8 cellular contexts compared by ENCODE assay signal in the genomic region with DNA sequence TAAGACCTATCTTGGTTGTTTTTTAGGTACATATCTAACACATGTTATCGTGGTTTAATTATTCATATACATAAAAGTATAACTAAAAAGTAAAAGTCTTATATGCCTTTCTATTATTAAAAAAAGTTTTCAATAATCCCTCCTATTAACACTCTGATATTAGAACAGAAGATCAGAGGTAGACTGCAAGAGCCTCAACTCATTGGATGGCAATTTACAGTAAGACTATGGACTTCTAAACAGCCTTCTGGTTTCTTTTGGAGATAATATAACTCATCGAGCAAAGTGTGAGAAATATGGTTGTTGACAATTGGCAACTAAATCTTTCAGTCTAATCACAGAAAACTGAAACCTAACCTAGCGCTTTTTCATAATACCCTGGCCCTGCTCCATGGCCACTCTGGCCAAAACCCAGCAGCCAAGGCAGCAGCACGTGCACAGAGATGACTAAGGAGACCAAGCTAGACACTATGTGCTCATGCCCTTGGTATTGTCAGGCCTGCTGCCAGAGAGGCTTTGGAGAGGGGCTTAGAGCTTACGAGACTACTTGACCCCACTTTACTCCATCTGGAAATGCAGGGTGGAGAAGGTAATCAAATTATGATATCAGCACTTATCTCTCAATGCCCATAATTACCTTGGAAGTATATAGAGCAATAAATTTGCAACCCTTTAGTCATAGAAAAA. TPM values are rescaled to one million over a fixed set of nuclear protein-coding genes. Genes with fewer than 3 reads are reported as not detected.
A peak's percentile ranks its signal among the peaks of the same experiment; 100 is the strongest.
DNase-seq lines count a peak whose midpoint lies in the region; ATAC-seq, FAIRE-seq and TF ChIP-seq lines count a peak whose summit lies in the region.

No MANE protein-coding gene starts in this region.

- intact Hi-C loops in natural killer cell (cut with micrococcal nuclease), result no loop called here

- H3K27ac Mint-ChIP-seq in activated T-cell treated with anti-CD3 and anti-CD28 coated beads, Interleukin-2, amount 50 U/mL, for 24 hours, result no peak overlapping the region
- H3K27ac Mint-ChIP-seq in natural killer cell, result no peak overlapping the region

- H3K4me1 ChIP-seq in BE2C (peaks cover 26% of the 10 kb centered on the region), muscle layer of duodenum (ENCODE audit: control insufficient read depth in 1 of 2, insufficient read depth in 2 of 2, low read length in 2 of 2) (peaks cover 6 to 25% of the 10 kb centered on the region in 2 donors)

- FAIRE-seq in GM19239 (lab: Jason Lieb, UNC), result no peak

- peak overlapping the region; percentile 16 for H3K27ac ChIP-seq in epithelial cell of prostate
- peak overlapping the region; percentile 67 for H3K27ac ChIP-seq in muscle layer of duodenum (ENCODE audit: low read length)

- DNase-seq in BE2C (peak; percentile 83), NCI-H69 (lab: John Stamatoyannopoulos, UW) (peak; percentile 38), epithelial cell of prostate (ENCODE audit: low read depth, low spot score) (no peak), natural killer cell (no peak), UCSD-AML1 (lab: John Stamatoyannopoulos, UW; ENCODE audit: unreplicated experiment) (no peak), GM19239 (ENCODE audit: insufficient read length, low spot score) (no peak)
- no peak for DNase-seq in activated T-cell treated with anti-CD3 and anti-CD28 coated beads, Interleukin-2, amount 50 U/mL, for 24 hours

- ATAC-seq in natural killer cell, result no peak

- no peaks in the 10 kb centered on the region for H3K4me1 Mint-ChIP-seq in activated T-cell treated with anti-CD3 and anti-CD28 coated beads, Interleukin-2, amount 50 U/mL, for 24 hours (ENCODE audit: low read depth)
- peaks cover 6 to 7% of the 10 kb centered on the region in 2 donors for H3K4me1 Mint-ChIP-seq in natural killer cell

- no peaks in the 10 kb centered on the region for H3K27me3 ChIP-seq in BE2C
- H3K27me3 ChIP-seq in muscle layer of duodenum (ENCODE audit: low read depth, low read length), result no peaks in the 10 kb centered on the region

- H3K4me3 ChIP-seq in BE2C (ENCODE audit: low read depth, low read length) (no peak overlapping the region), muscle layer of duodenum (ENCODE audit: low read depth in 1 of 2, low read length in 2 of 2) (no peak overlapping the region)

- H3K9me3 ChIP-seq in BE2C (no peaks in the 10 kb centered on the region; the same call in 1 of the 2 replicates), muscle layer of duodenum (ENCODE audit: control insufficient read depth in 1 of 2, low read length in 2 of 2) (no peaks in the 10 kb centered on the region)

- H3K9me3 Mint-ChIP-seq in activated T-cell treated with anti-CD3 and anti-CD28 coated beads, Interleukin-2, amount 50 U/mL, for 24 hours, result no peaks in the 10 kb centered on the region
- no peaks in the 10 kb centered on the region for H3K9me3 Mint-ChIP-seq in natural killer cell

- H3K27me3 Mint-ChIP-seq in activated T-cell treated with anti-CD3 and anti-CD28 coated beads, Interleukin-2, amount 50 U/mL, for 24 hours, result no peaks in the 10 kb centered on the region
- H3K27me3 Mint-ChIP-seq in natural killer cell (ENCODE audit: low read depth in 2 of 2), result no peaks in the 10 kb centered on the region

- H3K36me3 ChIP-seq in BE2C (peaks cover 20% of the 10 kb centered on the region), muscle layer of duodenum (ENCODE audit: control insufficient read depth in 1 of 2, insufficient read depth in 2 of 2, low read length in 2 of 2) (peaks cover 0 to 1% of the 10 kb centered on the region in 2 donors)

- no peak overlapping the region for H3K4me3 Mint-ChIP-seq in activated T-cell treated with anti-CD3 and anti-CD28 coated beads, Interleukin-2, amount 50 U/mL, for 24 hours
- no peak overlapping the region for H3K4me3 Mint-ChIP-seq in natural killer cell

- no peak for TF ChIP-seq CTCF in BE2C (IDR thresholded peaks at IDR 0.05; ENCODE audit: low read depth, low read length)
- TF ChIP-seq CTCF in natural killer cell (IDR thresholded peaks at IDR 0.05), result no peak

- peaks cover 84% of the 10 kb centered on the region for H3K36me3 Mint-ChIP-seq in activated T-cell treated with anti-CD3 and anti-CD28 coated beads, Interleukin-2, amount 50 U/mL, for 24 hours (ENCODE audit: low read depth)
- no peaks in the 10 kb centered on the region for H3K36me3 Mint-ChIP-seq in natural killer cell

RNA-seq across cellular contexts. Expression of gene EEF1AKMT1, which starts 40.6 kb away (rescaled TPM):
- 8.1 TPM for polyA plus RNA-seq in BE2C (2012; ENCODE audit: insufficient read depth, insufficient read length, low read depth)
- 1 to 10 TPM; 3.8 to 5.1 (median 4.6) TPM for total RNA-seq in natural killer cell

Comparison
In these comparisons a context has a peak if more than half of its experiments do, and no peak if none do; other contexts are left out.
1. DNase-seq: peak in BE2C (single experiment) and NCI-H69 (single experiment); none in epithelial cell of prostate (single experiment), activated T-cell treated with anti-CD3 and anti-CD28 coated beads, Interleukin-2, amount 50 U/mL, for 24 hours (single experiment), natural killer cell (single experiment), UCSD-AML1 (single experiment) and GM19239 (single experiment).